In the genomic region with DNA sequence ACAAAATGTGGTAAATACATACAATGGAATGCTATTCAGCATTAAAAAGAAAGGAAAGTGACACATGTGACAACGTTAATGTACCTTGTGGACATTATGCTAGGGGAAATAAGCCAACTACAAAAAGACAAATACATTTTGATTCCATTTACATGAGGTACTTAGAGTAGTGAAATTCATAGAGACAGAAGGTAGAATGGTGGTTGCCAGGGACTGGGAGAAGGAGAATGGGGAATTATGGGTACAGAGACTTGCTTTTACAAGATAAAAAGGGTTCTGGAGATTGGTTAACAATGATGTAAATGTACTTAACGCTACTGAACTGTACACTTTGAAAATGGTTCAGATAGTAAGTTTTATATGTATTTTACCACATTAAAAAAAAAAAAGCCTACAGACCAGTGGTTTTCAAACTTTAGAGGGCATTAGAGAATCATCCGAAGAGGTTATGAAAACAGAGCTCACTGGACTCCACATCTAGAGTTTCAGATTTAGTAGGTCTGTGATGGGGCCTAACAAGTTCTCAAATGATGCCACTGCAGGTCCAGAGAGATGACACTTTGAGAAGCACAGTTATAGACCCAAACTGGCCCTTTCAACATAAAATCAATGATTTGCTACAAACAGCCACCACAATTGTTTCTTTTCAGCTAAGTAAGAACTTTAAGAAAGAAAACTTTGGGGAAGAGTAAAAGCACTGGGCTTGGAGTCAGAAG, we compare ENCODE assay signal across 31 cellular contexts. TPM values are rescaled to one million over a fixed set of nuclear protein-coding genes. Genes with fewer than 3 reads are reported as not detected.
A peak's percentile ranks its signal among the peaks of the same experiment; 100 is the strongest.
DNase-seq lines count a peak whose midpoint lies in the region; ATAC-seq and TF ChIP-seq lines count a peak whose summit lies in the region.
"Had no signal": no experiment of that assay in that cellular context is flagged by ENCODE, and none has a peak within 500 bp of the region (broad histone marks: within the 10 kb centered on the region; RNA-seq: fewer than 3 reads in every experiment).

No MANE protein-coding gene starts in this region.

- H3K79me2 ChIP-seq in PC-3 (ENCODE audit: low read length), result no peaks in the 10 kb centered on the region

- peaks cover 3% of the 10 kb centered on the region; the same call in 1 of the 2 replicates for H3K36me3 ChIP-seq in PC-3 (ENCODE audit: low read depth, low read length)
- no peaks in the 10 kb centered on the region for H3K36me3 ChIP-seq in WERI-Rb-1
- H3K36me3 ChIP-seq: HAP-1 had no signal

- DNase-seq in PC-3, result no peak
- DNase-seq in left kidney (ENCODE audit: low read depth, low spot score), result peak; percentile 43
- no peak for DNase-seq in NCI-H2196 treated with DMSO at 0.1 percent for 48 hours (lab: John Stamatoyannopoulos, UW; ENCODE audit: unreplicated experiment)
- DNase-seq in WERI-Rb-1, result no peak
- no peak for DNase-seq in NCI-H446 (lab: John Stamatoyannopoulos, UW)
- DNase-seq in NCI-H82 (lab: John Stamatoyannopoulos, UW), result no peak
- DNase-seq: activated CD4-positive, alpha-beta T cell treated with anti-CD3 and anti-CD28 coated beads for 36 hours; activated gamma-delta T cell; activated naive CD8-positive, alpha-beta T cell treated with anti-CD3 and anti-CD28 coated beads for 36 hours; activated T-cell treated with anti-CD3 and anti-CD28 coated beads, Interleukin-2, amount 50 U/mL, for 24 hours; AML-193; aorta; CD4-positive, alpha-beta T cell; KG1; left cardiac atrium; NCI-H1417 treated with DMSO at 0.1 percent for 48 hours; NCI-H2029 treated with DMSO at 0.1 percent for 48 hours; NCI-H226; NCI-H69; right cardiac atrium; SIG-M5; spleen; stimulated activated CD4-positive, alpha-beta T cell treated with anti-CD3 and anti-CD28 coated beads, Interleukin-2, amount 100 ng/mL, for 24 hours; stimulated activated naive CD8-positive, alpha-beta T cell treated with anti-CD3 and anti-CD28 coated beads, Interleukin-15, Interleukin-2, amounts not matched to agents 100 U/mL and 50 U/mL, for 24 hours had no signal

- POLR2A ChIA-PET in PC-3 (lab: Charles Lee; ENCODE audit: unreplicated experiment), result no interaction called here

- ATAC-seq in GM19463 (IDR thresholded peaks at IDR 0.05; ENCODE audit: unreplicated experiment) (peak; percentile 43), PC-3 (no peak)
- ATAC-seq: activated CD4-positive, alpha-beta T cell treated with anti-CD3 and anti-CD28 coated beads for 36 hours; left cardiac atrium; right cardiac atrium; stimulated activated naive CD8-positive, alpha-beta T cell treated with anti-CD3 and anti-CD28 coated beads, Interleukin-15, Interleukin-2, amounts not matched to agents 100 U/mL and 50 U/mL, for 24 hours had no signal

- CTCF ChIA-PET in PC-3 (lab: Charles Lee), result interaction anchor here (0.8 kb wide), 1 partner anchor 159 kb away, joined by 5 read pairs; no protein-coding TSS in a partner anchor

- 0 out of 2 replicates have a peak overlapping the region, but pooled peaks have one; percentile 5 for H3K4me2 ChIP-seq in PC-3 (ENCODE audit: low read length)

- intact Hi-C loops in PC-3 (cut with micrococcal nuclease), result no loop called here

- H4K20me1 ChIP-seq in PC-3 (ENCODE audit: low read length), result no peaks in the 10 kb centered on the region

- H3K27ac ChIP-seq in 22Rv1, result peak overlapping the region; percentile 55
- no peak overlapping the region for H3K27ac ChIP-seq in PC-3 (ENCODE audit: low read length)
- no peak overlapping the region for H3K27ac ChIP-seq in WERI-Rb-1
- H3K27ac ChIP-seq: HL-60, spleen had no signal

- TF ChIP-seq CTCF in 22Rv1 (IDR thresholded peaks at IDR 0.05) (no peak), PC-3 (conservative IDR thresholded peaks at IDR 0.05; ENCODE audit: low read depth, low read length) (no peak), WERI-Rb-1 (IDR thresholded peaks at IDR 0.05; ENCODE audit: low read depth, low read length) (no peak)

- H3K9ac ChIP-seq in PC-3 (ENCODE audit: low read length), result no peak overlapping the region

- no peaks in the 10 kb centered on the region for H3F3A ChIP-seq in PC-3 (ENCODE audit: low read length, unreplicated experiment)

- H3K4me3 ChIP-seq in PC-3 (ENCODE audit: low read length), result no peak overlapping the region
- no peak overlapping the region for H3K4me3 ChIP-seq in WERI-Rb-1 (ENCODE audit: low read depth, low read length)
- H3K4me3 ChIP-seq: HAP-1, spleen had no signal

- no peaks in the 10 kb centered on the region for H3K9me2 ChIP-seq in PC-3 (replicated peaks; ENCODE audit: low read length)

- H3K27me3 ChIP-seq in PC-3 (ENCODE audit: low read length) (no peaks in the 10 kb centered on the region), WERI-Rb-1 (ENCODE audit: insufficient read depth, low read depth, severe bottlenecking) (no peaks in the 10 kb centered on the region)
- H3K27me3 ChIP-seq: spleen had no signal

- BruUV-seq in PC-3 (replicated peaks; lab: Mats Ljungman, UMichigan), result TSS peak; percentile 12

- no peak overlapping the region for H2AFZ ChIP-seq in PC-3 (ENCODE audit: low read length)

- H3K9me3 ChIP-seq in PC-3 (ENCODE audit: low read length), result no peaks in the 10 kb centered on the region
- H3K9me3 ChIP-seq in WERI-Rb-1 (ENCODE audit: severe bottlenecking), result no peaks in the 10 kb centered on the region
- H3K9me3 ChIP-seq: HAP-1, spleen had no signal

- peaks cover 17% of the 10 kb centered on the region for H3K4me1 ChIP-seq in PC-3 (ENCODE audit: insufficient read depth, low read length)

RNA-seq across cellular contexts. Expression of gene ADCY10, which starts 9.5 kb away (rescaled TPM):
- not detected in 2 replicates for total RNA-seq in PC-3 (2014; rRNA removed)
- total RNA-seq: activated naive CD8-positive, alpha-beta T cell treated with anti-CD3 and anti-CD28 coated beads for 36 hours; Daoy; endothelial cell of umbilical vein; neural crest cell had no signal

RNA-seq across cellular contexts. Expression of gene DCAF6, which starts 13.0 kb away (rescaled TPM):
- total RNA-seq in PC-3 (2014; rRNA removed), result 29.1 and 52.2 TPM in 2 replicates

RNA-seq across cellular contexts. Expression of gene MPC2, which starts 13.4 kb away (rescaled TPM):
- 56.2 and 60.8 TPM in 2 replicates for total RNA-seq in PC-3 (2014; rRNA removed)
